Comparison of ENCODE assay signal across 13 cellular contexts in genomic region chr2:1739961-1740713, GRCh38. TPM values are rescaled to one million over a fixed set of nuclear protein-coding genes. Genes with fewer than 3 reads are reported as not detected.
DNase-seq lines count a peak whose midpoint lies in the region; ATAC-seq, FAIRE-seq and TF ChIP-seq lines count a peak whose summit lies in the region.
"Had no signal": no experiment of that assay in that cellular context is flagged by ENCODE, and none has a peak within 500 bp of the region (broad histone marks: within the 10 kb centered on the region; RNA-seq: fewer than 3 reads in every experiment).

No MANE protein-coding gene starts in this region.

- peaks cover 8% of the 10 kb centered on the region; the same call in 1 of the 2 replicates for H3K27me3 Mint-ChIP-seq in HFFc6 (ENCODE audit: insufficient read depth)
- no peaks in the 10 kb centered on the region for H3K27me3 Mint-ChIP-seq in astrocyte (ENCODE audit: low read depth, unreplicated experiment)
- peaks cover 29% of the 10 kb centered on the region for H3K27me3 Mint-ChIP-seq in activated naive CD8-positive, alpha-beta T cell treated with anti-CD3 and anti-CD28 coated beads for 36 hours

- peak overlapping the region; percentile 37 for H3K9ac ChIP-seq in astrocyte (ENCODE audit: low read length)
- H3K9ac ChIP-seq: GM23248 had no signal

- H3K36me3 ChIP-seq in astrocyte (ENCODE audit: insufficient read depth, low read length) (no peaks in the 10 kb centered on the region), spleen (no peaks in the 10 kb centered on the region)

- TF ChIP-seq CTCF in HFFc6 (IDR thresholded peaks at IDR 0.05) (no peak), astrocyte (IDR thresholded peaks at IDR 0.05; ENCODE audit: insufficient read depth, low read depth, low read length) (no peak), spleen (IDR thresholded peaks at IDR 0.05 in 8 of 11, conservative IDR thresholded peaks at IDR 0.05 in 3 of 11) (no peak)

- peak overlapping the region; percentile 52; the same call in 1 of the 2 replicates for H3K27ac Mint-ChIP-seq in HFFc6
- H3K27ac Mint-ChIP-seq in astrocyte (ENCODE audit: unreplicated experiment) = no peak overlapping the region
- no peak overlapping the region for H3K27ac Mint-ChIP-seq in activated naive CD8-positive, alpha-beta T cell treated with anti-CD3 and anti-CD28 coated beads for 36 hours
- H3K27ac Mint-ChIP-seq: activated B cell treated with CpG ODN at 0.5 μM for 24 hours had no signal

- no peak overlapping the region for H3K4me3 Mint-ChIP-seq in HFFc6
- no peak overlapping the region for H3K4me3 Mint-ChIP-seq in astrocyte (ENCODE audit: unreplicated experiment)
- H3K4me3 Mint-ChIP-seq in activated naive CD8-positive, alpha-beta T cell treated with anti-CD3 and anti-CD28 coated beads for 36 hours = no peak overlapping the region
- H3K4me3 Mint-ChIP-seq: activated B cell treated with CpG ODN at 0.5 μM for 24 hours had no signal

- peak overlapping the region; percentile 93 for H3K27ac ChIP-seq in astrocyte (ENCODE audit: low read depth, low read length)
- H3K27ac ChIP-seq in spleen = peak overlapping the region in 4 of 8 donors; percentile 56 to 67 (median 60)
- H3K27ac ChIP-seq: GM23248 had no signal

- peaks cover 78% of the 10 kb centered on the region for H3K4me1 Mint-ChIP-seq in HFFc6 (ENCODE audit: low read depth)
- H3K4me1 Mint-ChIP-seq in astrocyte (ENCODE audit: low read depth, unreplicated experiment) = peaks cover 41% of the 10 kb centered on the region
- H3K4me1 Mint-ChIP-seq in activated naive CD8-positive, alpha-beta T cell treated with anti-CD3 and anti-CD28 coated beads for 36 hours = peaks cover 6% of the 10 kb centered on the region

- H3K4me3 ChIP-seq in astrocyte (ENCODE audit: insufficient read depth, low read depth, low read length) = no peak overlapping the region
- no peak overlapping the region for H3K4me3 ChIP-seq in spleen
- H3K4me3 ChIP-seq: GM23248 had no signal

- peaks cover 22% of the 10 kb centered on the region for H4K20me1 ChIP-seq in astrocyte (ENCODE audit: insufficient read depth, low read length)

- peaks cover 82% of the 10 kb centered on the region for H3K79me2 ChIP-seq in astrocyte (ENCODE audit: insufficient read depth, low read length)

- DNase-seq in HFFc6 = no peak
- DNase-seq in astrocyte (ENCODE audit: low read depth) = no peak
- peak; percentile 35 for DNase-seq in left lobe of liver (ENCODE audit: low spot score)
- peak; percentile 73 for DNase-seq in spleen
- DNase-seq in activated effector memory CD4-positive, alpha-beta T cell treated with Interleukin-2 at 50 U/mL for 16 hours = no peak
- DNase-seq in activated naive CD8-positive, alpha-beta T cell treated with anti-CD3 and anti-CD28 coated beads for 36 hours = no peak
- DNase-seq in NCI-H1436 (lab: John Stamatoyannopoulos, UW) = no peak
- DNase-seq in activated CD4-positive, CD25-positive, alpha-beta regulatory T cell (lab: John Stamatoyannopoulos, UW) = no peak
- DNase-seq: activated B cell treated with CpG ODN at 0.5 μM for 24 hours, GM23248, NCI-H226, SHP77 treated with DMSO at 0.1 percent for 48 hours had no signal

- H3K27me3 ChIP-seq in astrocyte (ENCODE audit: insufficient read depth, low read length) (no peaks in the 10 kb centered on the region), spleen (replicated peaks in 1 of 7) (peaks cover 0 to 34% (median 14%) of the 10 kb centered on the region in 7 donors)

- H3K4me1 ChIP-seq in astrocyte (ENCODE audit: insufficient read depth, low read length) (peaks cover 65% of the 10 kb centered on the region), spleen (peaks cover 0 to 45% (median 20%) of the 10 kb centered on the region in 6 donors)

- H2AFZ ChIP-seq in astrocyte (ENCODE audit: low read depth, low read length) = no peak overlapping the region
- H2AFZ ChIP-seq: GM23248 had no signal

- H3K9me3 Mint-ChIP-seq in HFFc6 (peaks cover 3% of the 10 kb centered on the region; the same call in 1 of the 2 replicates), astrocyte (ENCODE audit: unreplicated experiment) (peaks cover 7% of the 10 kb centered on the region)
- no peaks in the 10 kb centered on the region for H3K9me3 Mint-ChIP-seq in activated naive CD8-positive, alpha-beta T cell treated with anti-CD3 and anti-CD28 coated beads for 36 hours
- H3K9me3 Mint-ChIP-seq: activated B cell treated with CpG ODN at 0.5 μM for 24 hours had no signal

- intact Hi-C loops in spleen (cut with DNase I; ENCODE audit: low total_unique reads) = loop anchor here (10.0 kb wide), 1 partner anchor 145 kb away; no protein-coding TSS in a partner anchor

- peak overlapping the region; percentile 14 for H3K4me2 ChIP-seq in astrocyte (ENCODE audit: low read length)

- no peak for ATAC-seq in left lobe of liver

- WGBS in spleen, 5 donors = 72 to 87% (median 78%) methylated on average over 12 to 22 of the region's 22 CpGs

- peaks cover 5% of the 10 kb centered on the region for H3K9me3 ChIP-seq in astrocyte (ENCODE audit: insufficient read depth, low read depth, low read length)
- peaks cover 0 to 6% (median 0%) of the 10 kb centered on the region in 8 donors for H3K9me3 ChIP-seq in spleen

- H3K36me3 Mint-ChIP-seq in HFFc6 (ENCODE audit: low read depth) (peaks cover 49% of the 10 kb centered on the region), astrocyte (ENCODE audit: low read depth, unreplicated experiment) (peaks cover 22% of the 10 kb centered on the region)
- no peaks in the 10 kb centered on the region for H3K36me3 Mint-ChIP-seq in activated naive CD8-positive, alpha-beta T cell treated with anti-CD3 and anti-CD28 coated beads for 36 hours

- FAIRE-seq in astrocyte (lab: Jason Lieb, UNC) = no peak
- FAIRE-seq: islet of Langerhans had no signal

- TF ChIP-seq POLR2A in spleen (IDR thresholded peaks at IDR 0.05) = no peak

RNA-seq across cellular contexts. Expression of gene PXDN, which starts 4.2 kb away (rescaled TPM):
- total RNA-seq in HFFc6 (2021; fragmentation: NEBNext Ultra II Directional; extraction: Animal tissue kit (Norgen Biotek cat#: 25700)) = 100 to 1,000 TPM; 283 to 403 (median 323) TPM
- total RNA-seq in astrocyte (417 and 467 TPM in 2 replicates), left lobe of liver (9.4 TPM), spleen (10 to 100 TPM; 25.1 to 49.3 (median 38.7) TPM)
- 1 to 10 TPM; 1.9 to 3.6 (median 1.9) TPM for polyA plus RNA-seq in spleen
- 1 to 10 TPM; 1.8 to 2.1 TPM for total RNA-seq in activated naive CD8-positive, alpha-beta T cell treated with anti-CD3 and anti-CD28 coated beads for 36 hours

Comparison
In these comparisons a context has a peak if more than half of its experiments do, and no peak if none do; other contexts are left out.
1. DNase-seq: peak in left lobe of liver (single experiment) and spleen (single experiment); none in HFFc6 (single experiment), astrocyte (single experiment), activated effector memory CD4-positive, alpha-beta T cell treated with Interleukin-2 at 50 U/mL for 16 hours (single experiment), activated naive CD8-positive, alpha-beta T cell treated with anti-CD3 and anti-CD28 coated beads for 36 hours (single experiment), NCI-H1436 (single experiment) and activated CD4-positive, CD25-positive, alpha-beta regulatory T cell (0 of 4).